Comparison of ENCODE assay signal across 8 cellular contexts in the genomic region with DNA sequence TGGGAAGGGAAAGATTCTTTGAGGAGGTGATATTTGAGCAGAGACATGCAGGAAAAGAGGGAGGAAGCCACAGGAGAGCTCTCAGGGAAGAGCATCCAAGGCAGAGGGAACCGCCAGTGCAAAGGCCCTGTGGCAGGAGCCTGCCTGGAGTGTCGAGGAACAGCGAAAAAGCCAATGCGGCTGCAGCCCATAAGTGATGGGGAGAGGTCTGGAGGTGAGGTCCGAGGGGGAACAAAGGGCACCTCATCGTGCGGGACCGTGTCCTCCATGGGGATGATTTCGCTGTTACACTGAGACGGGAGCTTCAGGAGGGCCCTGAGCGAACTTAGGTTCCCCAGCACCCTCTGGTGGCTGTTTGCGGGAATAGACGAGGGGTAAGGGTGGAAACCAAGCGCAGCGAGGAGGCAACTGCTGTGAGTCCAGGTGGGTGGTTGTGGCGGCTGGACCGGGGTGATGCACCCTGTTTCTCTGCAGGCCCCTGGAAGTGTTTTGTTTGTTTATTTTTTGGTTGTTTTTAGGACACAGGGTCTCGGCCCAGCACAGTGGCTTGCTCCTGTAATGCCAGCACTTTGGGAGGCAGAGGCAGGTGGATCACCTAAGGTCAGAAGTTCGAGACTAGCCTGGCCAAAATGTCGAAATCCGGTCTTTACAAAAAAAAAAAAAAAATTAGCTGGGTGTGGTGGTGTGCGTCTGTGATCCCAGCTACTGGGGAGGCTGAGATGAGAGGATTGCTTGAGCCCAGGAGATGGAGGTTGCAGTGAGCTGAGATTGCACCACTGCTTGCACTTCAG. TPM values are rescaled to one million over a fixed set of nuclear protein-coding genes. Genes with fewer than 3 reads are reported as not detected.
A peak's percentile ranks its signal among the peaks of the same experiment; 100 is the strongest.
DNase-seq lines count a peak whose midpoint lies in the region; ATAC-seq and TF ChIP-seq lines count a peak whose summit lies in the region.

No MANE protein-coding gene starts in this region.

- TF ChIP-seq POLR2A in NB4 (IDR thresholded peaks at IDR 0.05; ENCODE audit: extremely low read depth, insufficient read length) = no peak

- no peaks in the 10 kb centered on the region for H3K4me1 ChIP-seq in left ventricle myocardium inferior

- H3K27ac Mint-ChIP-seq in activated naive CD4-positive, alpha-beta T cell treated with anti-CD3 and anti-CD28 coated beads, Interleukin-2, amount 50 U/mL, for 72 hours = peak overlapping the region in 1 of 2 donors; percentile 73

- H3K4me2 ChIP-seq in SU-DHL-6 (ENCODE audit: low read depth, low read length, poor library complexity, severe bottlenecking) = no peak overlapping the region

- no peaks in the 10 kb centered on the region for H3F3A ChIP-seq in SU-DHL-6 (ENCODE audit: insufficient read depth)

- peak; percentile 95 to 97 for ATAC-seq in activated naive CD4-positive, alpha-beta T cell treated with anti-CD3 and anti-CD28 coated beads, Interleukin-2, amount 50 U/mL, for 72 hours
- ATAC-seq in HG02840 (IDR thresholded peaks at IDR 0.05; ENCODE audit: low FRiP score, unreplicated experiment) (no peak), HG03520 (IDR thresholded peaks at IDR 0.05; ENCODE audit: unreplicated experiment) (no peak)

- no peaks in the 10 kb centered on the region for H4K20me1 ChIP-seq in SU-DHL-6 (ENCODE audit: low read depth, low read length)

- H3K36me3 ChIP-seq in SU-DHL-6 (ENCODE audit: low read length) = no peaks in the 10 kb centered on the region
- H3K36me3 ChIP-seq in left ventricle myocardium inferior = peaks cover 13% of the 10 kb centered on the region

- DNase-seq in GM10248 (ENCODE audit: extremely low spot score) (peak; percentile 77), NB4 (ENCODE audit: low read depth) (peak; percentile 95), left ventricle myocardium inferior (peak; percentile 66), retinal pigment epithelial cell (ENCODE audit: low read depth) (no peak)
- DNase-seq in activated naive CD4-positive, alpha-beta T cell treated with anti-CD3 and anti-CD28 coated beads, Interleukin-2, amount 50 U/mL, for 72 hours (ENCODE audit: low spot score in 2 of 2) = peak; percentile 80 to 83

- H3K9me3 ChIP-seq in SU-DHL-6 (ENCODE audit: insufficient read depth, low read length) (no peaks in the 10 kb centered on the region), left ventricle myocardium inferior (replicated peaks) (no peaks in the 10 kb centered on the region)

- H3K9me3 Mint-ChIP-seq in activated naive CD4-positive, alpha-beta T cell treated with anti-CD3 and anti-CD28 coated beads, Interleukin-2, amount 50 U/mL, for 72 hours = no peaks in the 10 kb centered on the region

- no peaks in the 10 kb centered on the region for H3K36me3 Mint-ChIP-seq in activated naive CD4-positive, alpha-beta T cell treated with anti-CD3 and anti-CD28 coated beads, Interleukin-2, amount 50 U/mL, for 72 hours

- H3K9ac ChIP-seq in SU-DHL-6 (ENCODE audit: low read length) = no peak overlapping the region

- H3K9me2 ChIP-seq in SU-DHL-6 (replicated peaks; ENCODE audit: insufficient read depth, low read length) = no peaks in the 10 kb centered on the region

- H2AFZ ChIP-seq in SU-DHL-6 (ENCODE audit: low read depth, low read length, severe bottlenecking) = no peak overlapping the region

- peak; percentile 66 for TF ChIP-seq CTCF in GM10248 (IDR thresholded peaks at IDR 0.05; ENCODE audit: control extremely low read depth, extremely low read depth, low read depth, missing control alignments)
- peak; percentile 100 for TF ChIP-seq CTCF in NB4 (IDR thresholded peaks at IDR 0.05; ENCODE audit: low read depth, low read length)
- TF ChIP-seq CTCF in SU-DHL-6 (IDR thresholded peaks at IDR 0.05; ENCODE audit: insufficient read depth, low read length, poor library complexity, severe bottlenecking) = peak; percentile 70
- TF ChIP-seq CTCF in left ventricle myocardium inferior (IDR thresholded peaks at IDR 0.05; ENCODE audit: borderline replicate concordance) = peak; percentile 86
- TF ChIP-seq CTCF in retinal pigment epithelial cell (conservative IDR thresholded peaks at IDR 0.05; ENCODE audit: low read depth, low read length) = peak; percentile 93

- intact Hi-C loops in left ventricle myocardium inferior (cut with micrococcal nuclease) = loop anchor here (2.0 kb wide), 1 partner anchor 271 kb away; no protein-coding TSS in a partner anchor

- CTCF ChIA-PET in GM10248 (lab: Yijun Ruan, JAX) = interaction anchor here (0.7 to 15.6 kb wide), 27 partner anchors 8 to 433 kb away, joined by 3 to 288 read pairs (median 3); a partner anchor contains a TSS

- no peaks in the 10 kb centered on the region for H3K79me2 ChIP-seq in SU-DHL-6 (ENCODE audit: insufficient read depth, low read length)

- no peak overlapping the region for H3K4me3 ChIP-seq in NB4 (ENCODE audit: low read depth, low read length)
- no peak overlapping the region for H3K4me3 ChIP-seq in SU-DHL-6 (ENCODE audit: insufficient read depth, low read length, poor library complexity, severe bottlenecking)
- H3K4me3 ChIP-seq in left ventricle myocardium inferior = no peak overlapping the region
- H3K4me3 ChIP-seq in retinal pigment epithelial cell (ENCODE audit: low read length) = no peak overlapping the region

- H3K27me3 ChIP-seq in SU-DHL-6 (ENCODE audit: low read length) = no peaks in the 10 kb centered on the region
- peaks cover 8% of the 10 kb centered on the region for H3K27me3 ChIP-seq in left ventricle myocardium inferior (ENCODE audit: low read depth)

- POLR2A ChIA-PET in GM10248 (lab: Yijun Ruan, JAX) = no interaction called here

- no peak overlapping the region for H3K27ac ChIP-seq in SU-DHL-6 (ENCODE audit: low read depth, low read length)
- H3K27ac ChIP-seq in left ventricle myocardium inferior (replicated peaks) = no peak overlapping the region

RNA-seq across cellular contexts. Expression of a gene that starts 5.9 kb away (rescaled TPM):
- total RNA-seq in activated naive CD4-positive, alpha-beta T cell treated with anti-CD3 and anti-CD28 coated beads, Interleukin-2, amount 50 U/mL, for 72 hours = 1 to 10 TPM; 1.1 to 2.0 TPM
- total RNA-seq in left ventricle myocardium inferior = 48.2 TPM

RNA-seq across cellular contexts. Expression of a gene that starts 38.0 kb away (rescaled TPM):
- total RNA-seq in activated naive CD4-positive, alpha-beta T cell treated with anti-CD3 and anti-CD28 coated beads, Interleukin-2, amount 50 U/mL, for 72 hours = 100 to 1,000 TPM; 324 to 421 TPM
- total RNA-seq in left ventricle myocardium inferior = 169 TPM

Comparison
In these comparisons a context has a peak if more than half of its experiments do, and no peak if none do; other contexts are left out.
1. ATAC-seq: peak in activated naive CD4-positive, alpha-beta T cell treated with anti-CD3 and anti-CD28 coated beads, Interleukin-2, amount 50 U/mL, for 72 hours (2 of 2); none in HG02840 (single experiment) and HG03520 (single experiment).
2. RNA of a gene that starts 5.9 kb away (total RNA-seq): 48.2 TPM in left ventricle myocardium inferior (single experiment); 1.1 to 2.0 TPM in activated naive CD4-positive, alpha-beta T cell treated with anti-CD3 and anti-CD28 coated beads, Interleukin-2, amount 50 U/mL, for 72 hours; every median in the first group is over 10 times any median in the second.
3. Peak in every context shown above with its lines, with median percentiles within 50 percentile points of each other: CTCF ChIP-seq.